Comparison of ENCODE assay signal across 8 cellular contexts in the genomic region with DNA sequence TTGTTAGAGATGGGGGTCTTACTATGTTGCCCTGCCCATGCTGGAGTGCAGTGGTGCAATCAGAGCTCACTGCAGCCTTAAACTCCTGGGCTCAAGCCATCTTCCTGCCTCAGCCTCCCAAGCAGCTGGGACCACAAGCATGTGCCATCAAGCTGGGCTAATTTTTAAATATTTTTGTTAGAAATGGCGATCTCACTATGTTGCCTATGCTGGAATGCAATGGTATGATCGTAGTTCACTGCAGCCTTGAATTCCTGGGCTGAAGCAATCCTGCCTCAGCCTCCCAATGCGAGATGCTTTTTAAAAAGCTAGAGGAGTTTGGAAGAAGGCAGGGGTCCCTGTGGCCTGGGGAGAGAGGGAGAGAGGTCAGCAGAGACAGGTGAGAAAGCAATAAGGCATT.
"Had no signal": no experiment of that assay in that cellular context is flagged by ENCODE, and none has a peak within 500 bp of the region (broad histone marks: within the 10 kb centered on the region; RNA-seq: fewer than 3 reads in every experiment).

No MANE protein-coding gene starts in this region.

- DNase-seq: GM23248, GOT3, H7, HFFc6, IMR-90, KG1 had no signal

- H3K4me1 ChIP-seq: HAP-1 had no signal

- H3K27ac ChIP-seq: GM23248 had no signal

- H3K36me3 ChIP-seq: HAP-1 had no signal

- H3K9ac ChIP-seq: GM23248 had no signal

- H2AFZ ChIP-seq: GM23248 had no signal

- H3K9me3 ChIP-seq: HAP-1 had no signal

- H3K4me3 ChIP-seq: GM23248, HAP-1, K562 had no signal
